Comparison of ENCODE assay signal across 1 cellular context in the genomic region with DNA sequence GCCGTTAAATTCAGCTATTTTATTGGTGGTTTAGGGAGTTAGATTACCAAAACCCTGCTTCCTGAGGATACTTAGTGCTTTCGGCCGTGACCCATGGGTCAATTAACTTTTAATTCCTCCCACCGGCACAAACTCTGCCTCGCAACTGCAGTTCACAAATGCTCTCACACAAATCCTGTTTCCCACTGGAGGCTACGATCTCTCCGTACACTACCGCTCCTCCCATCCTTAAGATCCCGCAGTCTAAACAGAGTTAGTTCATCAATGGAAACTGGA.
TF ChIP-seq lines count a peak whose summit lies in the region.

No MANE protein-coding gene starts in this region.

TF ChIP-seq in HepG2, 621 proteins besides CTCF, POLR2A, EP300 and RAD21 (continued from another document):
- TF ChIP-seq, protein P1, sequence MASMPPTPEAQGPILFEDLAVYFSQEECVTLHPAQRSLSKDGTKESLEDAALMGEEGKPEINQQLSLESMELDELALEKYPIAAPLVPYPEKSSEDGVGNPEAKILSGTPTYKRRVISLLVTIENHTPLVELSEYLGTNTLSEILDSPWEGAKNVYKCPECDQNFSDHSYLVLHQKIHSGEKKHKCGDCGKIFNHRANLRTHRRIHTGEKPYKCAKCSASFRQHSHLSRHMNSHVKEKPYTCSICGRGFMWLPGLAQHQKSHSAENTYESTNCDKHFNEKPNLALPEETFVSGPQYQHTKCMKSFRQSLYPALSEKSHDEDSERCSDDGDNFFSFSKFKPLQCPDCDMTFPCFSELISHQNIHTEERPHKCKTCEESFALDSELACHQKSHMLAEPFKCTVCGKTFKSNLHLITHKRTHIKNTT (CRISPR knock-in tag; IDR thresholded peaks at IDR 0.05) = no peak
- TF ChIP-seq, protein P2, sequence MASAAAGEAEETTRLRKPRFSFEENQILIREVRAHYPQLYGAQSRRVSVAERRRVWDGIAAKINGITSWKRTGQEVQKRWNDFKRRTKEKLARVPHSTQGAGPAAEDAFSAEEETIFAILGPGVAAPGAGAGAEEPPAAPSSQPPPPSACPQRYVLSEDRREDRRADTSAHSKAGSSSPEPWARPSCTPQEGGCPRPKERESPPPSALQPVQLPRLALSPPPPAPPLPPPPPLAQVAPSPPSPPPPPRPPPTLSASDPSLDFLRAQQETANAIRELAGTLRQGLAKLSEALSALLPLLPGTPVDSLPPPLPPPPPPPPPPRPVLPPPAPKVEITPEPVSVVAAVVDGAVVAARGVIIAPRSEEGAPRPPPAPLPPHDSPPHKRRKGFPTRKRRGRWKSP (CRISPR knock-in tag; IDR thresholded peaks at IDR 0.05) = peak; percentile 23; the same call in 1 of the 2 replicates
- TF ChIP-seq FLYWCH1 (CRISPR knock-in tag; IDR thresholded peaks at IDR 0.05) = no peak
- no peak for TF ChIP-seq TBX2 (CRISPR knock-in tag; IDR thresholded peaks at IDR 0.05; ENCODE audit: borderline replicate concordance)
- no peak for TF ChIP-seq EEA1 (CRISPR knock-in tag; IDR thresholded peaks at IDR 0.05; ENCODE audit: borderline replicate concordance)
- no peak for TF ChIP-seq NCOA2 (CRISPR knock-in tag; IDR thresholded peaks at IDR 0.05)
- no peak for TF ChIP-seq TEAD2 (CRISPR knock-in tag; IDR thresholded peaks at IDR 0.05)
- TF ChIP-seq FOXC1 (CRISPR knock-in tag; IDR thresholded peaks at IDR 0.05; ENCODE audit: borderline replicate concordance) = no peak
- no peak for TF ChIP-seq WIZ (CRISPR knock-in tag; IDR thresholded peaks at IDR 0.05)
- TF ChIP-seq SMAD9 (CRISPR knock-in tag; IDR thresholded peaks at IDR 0.05) = no peak
- TF ChIP-seq ZNF607 (CRISPR knock-in tag; IDR thresholded peaks at IDR 0.05; ENCODE audit: borderline replicate concordance) = 0 out of 2 replicates have a peak, but pooled peaks have one; percentile 49
- no peak; the same call in 1 of the 2 replicates for TF ChIP-seq MIER2 (CRISPR knock-in tag; IDR thresholded peaks at IDR 0.05)
- TF ChIP-seq, protein P3, sequence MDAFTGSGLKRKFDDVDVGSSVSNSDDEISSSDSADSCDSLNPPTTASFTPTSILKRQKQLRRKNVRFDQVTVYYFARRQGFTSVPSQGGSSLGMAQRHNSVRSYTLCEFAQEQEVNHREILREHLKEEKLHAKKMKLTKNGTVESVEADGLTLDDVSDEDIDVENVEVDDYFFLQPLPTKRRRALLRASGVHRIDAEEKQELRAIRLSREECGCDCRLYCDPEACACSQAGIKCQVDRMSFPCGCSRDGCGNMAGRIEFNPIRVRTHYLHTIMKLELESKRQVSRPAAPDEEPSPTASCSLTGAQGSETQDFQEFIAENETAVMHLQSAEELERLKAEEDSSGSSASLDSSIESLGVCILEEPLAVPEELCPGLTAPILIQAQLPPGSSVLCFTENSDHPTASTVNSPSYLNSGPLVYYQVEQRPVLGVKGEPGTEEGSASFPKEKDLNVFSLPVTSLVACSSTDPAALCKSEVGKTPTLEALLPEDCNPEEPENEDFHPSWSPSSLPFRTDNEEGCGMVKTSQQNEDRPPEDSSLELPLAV (CRISPR knock-in tag; conservative IDR thresholded peaks at IDR 0.05; ENCODE audit: low read depth) = no peak
- TF ChIP-seq THAP11 (CRISPR knock-in tag; IDR thresholded peaks at IDR 0.05) = no peak
- TF ChIP-seq ELF4 (CRISPR knock-in tag; IDR thresholded peaks at IDR 0.05; ENCODE audit: borderline replicate concordance) = no peak
- TF ChIP-seq, protein P4, sequence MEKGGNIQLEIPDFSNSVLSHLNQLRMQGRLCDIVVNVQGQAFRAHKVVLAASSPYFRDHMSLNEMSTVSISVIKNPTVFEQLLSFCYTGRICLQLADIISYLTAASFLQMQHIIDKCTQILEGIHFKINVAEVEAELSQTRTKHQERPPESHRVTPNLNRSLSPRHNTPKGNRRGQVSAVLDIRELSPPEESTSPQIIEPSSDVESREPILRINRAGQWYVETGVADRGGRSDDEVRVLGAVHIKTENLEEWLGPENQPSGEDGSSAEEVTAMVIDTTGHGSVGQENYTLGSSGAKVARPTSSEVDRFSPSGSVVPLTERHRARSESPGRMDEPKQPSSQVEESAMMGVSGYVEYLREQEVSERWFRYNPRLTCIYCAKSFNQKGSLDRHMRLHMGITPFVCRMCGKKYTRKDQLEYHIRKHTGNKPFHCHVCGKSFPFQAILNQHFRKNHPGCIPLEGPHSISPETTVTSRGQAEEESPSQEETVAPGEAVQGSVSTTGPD (CRISPR knock-in tag; IDR thresholded peaks at IDR 0.05) = no peak
- no peak for TF ChIP-seq SRSF4 (IDR thresholded peaks at IDR 0.05; ENCODE audit: low read depth, low read length, poor library complexity, severe bottlenecking)
- TF ChIP-seq ZNF776 (CRISPR knock-in tag; IDR thresholded peaks at IDR 0.05) = no peak
- TF ChIP-seq SOX6 (IDR thresholded peaks at IDR 0.05) = no peak
- TF ChIP-seq SOX6 (CRISPR knock-in tag; IDR thresholded peaks at IDR 0.05) = no peak
- no peak for TF ChIP-seq ZKSCAN8 (CRISPR knock-in tag; IDR thresholded peaks at IDR 0.05; ENCODE audit: borderline replicate concordance)
- no peak for TF ChIP-seq ZNF232 (CRISPR knock-in tag; IDR thresholded peaks at IDR 0.05; ENCODE audit: borderline replicate concordance)
- TF ChIP-seq, protein P5, sequence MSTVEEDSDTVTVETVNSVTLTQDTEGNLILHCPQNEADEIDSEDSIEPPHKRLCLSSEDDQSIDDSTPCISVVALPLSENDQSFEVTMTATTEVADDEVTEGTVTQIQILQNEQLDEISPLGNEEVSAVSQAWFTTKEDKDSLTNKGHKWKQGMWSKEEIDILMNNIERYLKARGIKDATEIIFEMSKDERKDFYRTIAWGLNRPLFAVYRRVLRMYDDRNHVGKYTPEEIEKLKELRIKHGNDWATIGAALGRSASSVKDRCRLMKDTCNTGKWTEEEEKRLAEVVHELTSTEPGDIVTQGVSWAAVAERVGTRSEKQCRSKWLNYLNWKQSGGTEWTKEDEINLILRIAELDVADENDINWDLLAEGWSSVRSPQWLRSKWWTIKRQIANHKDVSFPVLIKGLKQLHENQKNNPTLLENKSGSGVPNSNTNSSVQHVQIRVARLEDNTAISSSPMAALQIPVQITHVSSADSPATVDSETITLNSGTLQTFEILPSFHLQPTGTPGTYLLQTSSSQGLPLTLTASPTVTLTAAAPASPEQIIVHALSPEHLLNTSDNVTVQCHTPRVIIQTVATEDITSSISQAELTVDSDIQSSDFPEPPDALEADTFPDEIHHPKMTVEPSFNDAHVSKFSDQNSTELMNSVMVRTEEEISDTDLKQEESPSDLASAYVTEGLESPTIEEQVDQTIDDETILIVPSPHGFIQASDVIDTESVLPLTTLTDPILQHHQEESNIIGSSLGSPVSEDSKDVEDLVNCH (CRISPR knock-in tag; IDR thresholded peaks at IDR 0.05) = no peak
- TF ChIP-seq POGZ (CRISPR knock-in tag; IDR thresholded peaks at IDR 0.05) = no peak
- TF ChIP-seq XRCC5 (optimal IDR thresholded peaks at IDR 0.05; ENCODE audit: low read length) = no peak
- TF ChIP-seq ZNF207 (IDR thresholded peaks at IDR 0.05; ENCODE audit: borderline replicate concordance) = no peak
- no peak for TF ChIP-seq HOXD1 (CRISPR knock-in tag; IDR thresholded peaks at IDR 0.05)
- no peak for TF ChIP-seq KLF12 (CRISPR knock-in tag; IDR thresholded peaks at IDR 0.05; ENCODE audit: borderline replicate concordance)
- no peak for TF ChIP-seq MEIS2 (CRISPR knock-in tag; IDR thresholded peaks at IDR 0.05)
- no peak for TF ChIP-seq KLF11 (CRISPR knock-in tag; IDR thresholded peaks at IDR 0.05)
- no peak for TF ChIP-seq ZMAT3 (CRISPR knock-in tag; conservative IDR thresholded peaks at IDR 0.05)
- TF ChIP-seq, protein P6, sequence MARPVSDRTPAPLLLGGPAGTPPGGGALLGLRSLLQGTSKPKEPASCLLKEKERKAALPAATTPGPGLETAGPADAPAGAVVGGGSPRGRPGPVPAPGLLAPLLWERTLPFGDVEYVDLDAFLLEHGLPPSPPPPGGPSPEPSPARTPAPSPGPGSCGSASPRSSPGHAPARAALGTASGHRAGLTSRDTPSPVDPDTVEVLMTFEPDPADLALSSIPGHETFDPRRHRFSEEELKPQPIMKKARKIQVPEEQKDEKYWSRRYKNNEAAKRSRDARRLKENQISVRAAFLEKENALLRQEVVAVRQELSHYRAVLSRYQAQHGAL (CRISPR knock-in tag; IDR thresholded peaks at IDR 0.05; ENCODE audit: not compliant biosample characterization) = no peak
- no peak for TF ChIP-seq ZNF839 (CRISPR knock-in tag; IDR thresholded peaks at IDR 0.05; ENCODE audit: borderline replicate concordance)
- no peak for TF ChIP-seq ZNF619 (CRISPR knock-in tag; IDR thresholded peaks at IDR 0.05)
- no peak for TF ChIP-seq ISX (CRISPR knock-in tag; conservative IDR thresholded peaks at IDR 0.05)
- no peak for TF ChIP-seq SALL2 (CRISPR knock-in tag; IDR thresholded peaks at IDR 0.05)
- 0 out of 2 replicates have a peak, but pooled peaks have one; percentile 9 for TF ChIP-seq SMAD3 (CRISPR knock-in tag; IDR thresholded peaks at IDR 0.05)
- TF ChIP-seq KLF13 (CRISPR knock-in tag; IDR thresholded peaks at IDR 0.05) = no peak
- TF ChIP-seq ZNF891 (CRISPR knock-in tag; IDR thresholded peaks at IDR 0.05) = no peak
- TF ChIP-seq ZNF225 (CRISPR knock-in tag; IDR thresholded peaks at IDR 0.05) = no peak
- 0 out of 2 replicates have a peak, but pooled peaks have one; percentile 6 for TF ChIP-seq ERF (CRISPR knock-in tag; IDR thresholded peaks at IDR 0.05)
- 0 out of 2 replicates have a peak, but pooled peaks have one; percentile 12 for TF ChIP-seq CEBPG (CRISPR knock-in tag; IDR thresholded peaks at IDR 0.05)
